In the genomic region with DNA sequence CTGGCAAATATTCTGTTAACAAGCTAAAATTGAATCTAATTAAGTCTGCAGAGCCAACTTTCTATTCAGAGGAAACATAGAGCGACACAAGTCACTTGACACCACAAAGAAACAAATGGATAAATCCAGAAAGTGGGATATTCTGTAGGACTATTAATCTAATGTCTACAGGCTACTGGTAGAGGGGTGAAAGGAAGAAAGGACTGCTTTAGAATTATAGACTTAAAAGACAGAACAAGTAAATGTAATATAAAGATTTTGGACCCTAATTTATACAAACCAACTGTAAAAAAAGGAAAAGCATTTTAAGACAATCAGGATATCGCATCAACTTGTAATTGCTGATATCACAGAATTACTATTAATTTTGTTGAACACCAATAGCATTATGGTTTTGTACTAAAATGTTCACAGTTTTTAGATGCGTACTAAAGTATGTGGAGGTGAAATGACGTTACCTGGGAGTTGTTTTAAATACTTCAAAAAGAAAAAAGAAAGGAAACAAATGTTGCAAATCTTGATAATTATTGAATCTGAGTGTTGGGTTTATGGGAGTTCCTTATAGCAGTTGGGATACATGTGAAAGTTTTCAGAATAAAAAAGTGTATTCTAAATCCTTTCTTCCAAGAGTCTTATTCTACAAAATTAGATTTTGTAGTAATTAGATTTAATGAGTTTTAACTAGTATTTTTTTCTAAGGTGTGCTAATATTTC, we compare ENCODE assay signal across 1 cellular context.
TF ChIP-seq lines count a peak whose summit lies in the region.

No MANE protein-coding gene starts in this region.

TF ChIP-seq in GM12878, 131 proteins besides CTCF, POLR2A, EP300 and RAD21 (continued from another document):
- TF ChIP-seq, protein P1, sequence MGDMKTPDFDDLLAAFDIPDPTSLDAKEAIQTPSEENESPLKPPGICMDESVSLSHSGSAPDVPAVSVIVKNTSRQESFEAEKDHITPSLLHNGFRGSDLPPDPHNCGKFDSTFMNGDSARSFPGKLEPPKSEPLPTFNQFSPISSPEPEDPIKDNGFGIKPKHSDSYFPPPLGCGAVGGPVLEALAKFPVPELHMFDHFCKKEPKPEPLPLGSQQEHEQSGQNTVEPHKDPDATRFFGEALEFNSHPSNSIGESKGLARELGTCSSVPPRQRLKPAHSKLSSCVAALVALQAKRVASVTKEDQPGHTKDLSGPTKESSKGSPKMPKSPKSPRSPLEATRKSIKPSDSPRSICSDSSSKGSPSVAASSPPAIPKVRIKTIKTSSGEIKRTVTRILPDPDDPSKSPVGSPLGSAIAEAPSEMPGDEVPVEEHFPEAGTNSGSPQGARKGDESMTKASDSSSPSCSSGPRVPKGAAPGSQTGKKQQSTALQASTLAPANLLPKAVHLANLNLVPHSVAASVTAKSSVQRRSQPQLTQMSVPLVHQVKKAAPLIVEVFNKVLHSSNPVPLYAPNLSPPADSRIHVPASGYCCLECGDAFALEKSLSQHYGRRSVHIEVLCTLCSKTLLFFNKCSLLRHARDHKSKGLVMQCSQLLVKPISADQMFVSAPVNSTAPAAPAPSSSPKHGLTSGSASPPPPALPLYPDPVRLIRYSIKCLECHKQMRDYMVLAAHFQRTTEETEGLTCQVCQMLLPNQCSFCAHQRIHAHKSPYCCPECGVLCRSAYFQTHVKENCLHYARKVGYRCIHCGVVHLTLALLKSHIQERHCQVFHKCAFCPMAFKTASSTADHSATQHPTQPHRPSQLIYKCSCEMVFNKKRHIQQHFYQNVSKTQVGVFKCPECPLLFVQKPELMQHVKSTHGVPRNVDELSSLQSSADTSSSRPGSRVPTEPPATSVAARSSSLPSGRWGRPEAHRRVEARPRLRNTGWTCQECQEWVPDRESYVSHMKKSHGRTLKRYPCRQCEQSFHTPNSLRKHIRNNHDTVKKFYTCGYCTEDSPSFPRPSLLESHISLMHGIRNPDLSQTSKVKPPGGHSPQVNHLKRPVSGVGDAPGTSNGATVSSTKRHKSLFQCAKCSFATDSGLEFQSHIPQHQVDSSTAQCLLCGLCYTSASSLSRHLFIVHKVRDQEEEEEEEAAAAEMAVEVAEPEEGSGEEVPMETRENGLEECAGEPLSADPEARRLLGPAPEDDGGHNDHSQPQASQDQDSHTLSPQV (IDR thresholded peaks at IDR 0.05) = no peak
- TF ChIP-seq TCF3 (IDR thresholded peaks at IDR 0.05; ENCODE audit: borderline replicate concordance, insufficient read depth, low read depth, low read length) (no peak), ASH2L (IDR thresholded peaks at IDR 0.05; ENCODE audit: borderline replicate concordance, low read depth) (no peak)
- TF ChIP-seq, protein P2, sequence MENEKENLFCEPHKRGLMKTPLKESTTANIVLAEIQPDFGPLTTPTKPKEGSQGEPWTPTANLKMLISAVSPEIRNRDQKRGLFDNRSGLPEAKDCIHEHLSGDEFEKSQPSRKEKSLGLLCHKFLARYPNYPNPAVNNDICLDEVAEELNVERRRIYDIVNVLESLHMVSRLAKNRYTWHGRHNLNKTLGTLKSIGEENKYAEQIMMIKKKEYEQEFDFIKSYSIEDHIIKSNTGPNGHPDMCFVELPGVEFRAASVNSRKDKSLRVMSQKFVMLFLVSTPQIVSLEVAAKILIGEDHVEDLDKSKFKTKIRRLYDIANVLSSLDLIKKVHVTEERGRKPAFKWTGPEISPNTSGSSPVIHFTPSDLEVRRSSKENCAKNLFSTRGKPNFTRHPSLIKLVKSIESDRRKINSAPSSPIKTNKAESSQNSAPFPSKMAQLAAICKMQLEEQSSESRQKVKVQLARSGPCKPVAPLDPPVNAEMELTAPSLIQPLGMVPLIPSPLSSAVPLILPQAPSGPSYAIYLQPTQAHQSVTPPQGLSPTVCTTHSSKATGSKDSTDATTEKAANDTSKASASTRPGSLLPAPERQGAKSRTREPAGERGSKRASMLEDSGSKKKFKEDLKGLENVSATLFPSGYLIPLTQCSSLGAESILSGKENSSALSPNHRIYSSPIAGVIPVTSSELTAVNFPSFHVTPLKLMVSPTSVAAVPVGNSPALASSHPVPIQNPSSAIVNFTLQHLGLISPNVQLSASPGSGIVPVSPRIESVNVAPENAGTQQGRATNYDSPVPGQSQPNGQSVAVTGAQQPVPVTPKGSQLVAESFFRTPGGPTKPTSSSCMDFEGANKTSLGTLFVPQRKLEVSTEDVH (IDR thresholded peaks at IDR 0.05; ENCODE audit: low read depth, partially characterized antibody) = no peak
TF ChIP-seq in GM12878: peak in this region for 0.
